8 cellular contexts compared by ENCODE assay signal in the genomic region with DNA sequence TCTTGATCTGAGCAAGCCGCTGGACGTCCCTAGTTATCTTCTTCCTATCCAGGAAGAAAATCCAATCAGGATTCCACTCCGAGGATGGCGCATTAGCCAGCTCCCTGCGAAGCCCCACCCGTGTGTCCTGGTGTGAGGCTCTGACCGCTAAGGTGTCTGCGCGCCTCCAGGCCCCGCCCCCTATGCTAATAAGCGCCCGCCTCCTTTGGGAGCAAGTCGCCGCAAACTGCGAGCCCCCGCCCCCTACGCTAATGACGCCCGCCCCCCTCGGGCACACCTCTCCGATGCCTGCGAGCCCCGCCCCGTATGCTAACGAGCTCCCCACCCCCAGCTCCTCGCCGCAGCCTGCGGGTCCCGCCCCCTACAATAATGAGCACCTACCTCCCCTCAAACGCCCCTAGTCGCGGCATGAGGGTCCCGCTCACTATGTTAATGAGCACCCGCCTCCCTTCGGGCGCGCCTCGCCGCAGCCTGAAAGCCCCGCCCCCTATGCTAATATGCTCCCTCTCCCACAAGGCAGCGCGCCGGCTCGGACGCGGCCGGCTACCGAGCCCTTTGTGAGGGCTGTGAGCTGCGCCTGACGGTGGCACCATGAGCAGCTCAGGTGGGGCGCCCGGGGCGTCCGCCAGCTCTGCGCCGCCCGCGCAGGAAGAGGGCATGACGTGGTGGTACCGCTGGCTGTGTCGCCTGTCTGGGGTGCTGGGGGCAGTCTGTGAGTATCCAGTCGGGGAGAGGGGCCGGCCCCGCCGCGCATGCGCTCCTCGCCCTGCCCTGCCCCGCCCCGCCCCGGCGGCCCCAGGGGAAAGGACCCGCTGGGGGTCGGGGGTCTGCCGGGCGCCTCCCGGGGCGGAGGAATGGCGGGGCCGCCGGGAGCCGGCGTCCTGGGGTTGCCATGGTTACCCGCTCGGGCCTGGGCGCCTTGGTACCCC. TPM values are rescaled to one million over a fixed set of nuclear protein-coding genes. Genes with fewer than 3 reads are reported as not detected.
A peak's percentile ranks its signal among the peaks of the same experiment; 100 is the strongest.
DNase-seq lines count a peak whose midpoint lies in the region; ATAC-seq and TF ChIP-seq lines count a peak whose summit lies in the region.

A gene (plus strand): TSS at position 503 of the 929 bp plus-strand sequence. CDS start 89 bp downstream, at position 592.

- CTCF ChIA-PET in activated CD8-positive, alpha-beta T cell treated with anti-CD3 and anti-CD28 coated beads, Interleukin-2, amount 10 ng/mL, durations not matched to agents 7 days and 5 days (lab: Charles Lee), result interaction anchor here (0.9 to 1.0 kb wide), 2 partner anchors 19 to 49 kb away, joined by 3 to 4 read pairs; a partner anchor contains a TSS

- H3K36me3 ChIP-seq in ectodermal cell (ENCODE audit: control insufficient read depth, insufficient read depth, low read length) (no peaks in the 10 kb centered on the region), lung (ENCODE audit: control insufficient read depth in 2 of 2, insufficient read depth in 2 of 2, low read length in 2 of 2) (peaks cover 0 to 2% of the 10 kb centered on the region in 2 donors)

- H3K9me3 ChIP-seq in ectodermal cell (ENCODE audit: control insufficient read depth, low read length) (no peaks in the 10 kb centered on the region), lung (ENCODE audit: control insufficient read depth in 2 of 2, insufficient read depth in 1 of 2, low read length in 1 of 2) (no peaks in the 10 kb centered on the region)

- peaks cover 12% of the 10 kb centered on the region for H3K27me3 Mint-ChIP-seq in activated CD8-positive, alpha-beta T cell treated with anti-CD3 and anti-CD28 coated beads, Interleukin-2, amount 10 ng/mL, durations not matched to agents 7 days and 5 days (ENCODE audit: low read depth)

- peaks cover 9% of the 10 kb centered on the region for H3K4me1 ChIP-seq in ectodermal cell (ENCODE audit: control insufficient read depth, insufficient read depth, low read length)
- no peaks in the 10 kb centered on the region for H3K4me1 ChIP-seq in lung (ENCODE audit: control insufficient read depth in 2 of 2, insufficient read depth in 2 of 2, low read length in 2 of 2)

- H3K27me3 ChIP-seq in HL-60 (ENCODE audit: insufficient read depth, poor library complexity, severe bottlenecking) (peaks cover 16% of the 10 kb centered on the region), ectodermal cell (ENCODE audit: control insufficient read depth, insufficient read depth, low read length, poor library complexity, severe bottlenecking) (no peaks in the 10 kb centered on the region), lung (ENCODE audit: control insufficient read depth, insufficient read depth) (no peaks in the 10 kb centered on the region)

- no peak for TF ChIP-seq CTCF in HL-60 (IDR thresholded peaks at IDR 0.05; ENCODE audit: insufficient read depth, low read length)
- TF ChIP-seq CTCF in lung (IDR thresholded peaks at IDR 0.05; ENCODE audit: control extremely low read depth, extremely low read depth), result no peak

- H3K36me3 Mint-ChIP-seq in activated CD8-positive, alpha-beta T cell treated with anti-CD3 and anti-CD28 coated beads, Interleukin-2, amount 10 ng/mL, durations not matched to agents 7 days and 5 days (ENCODE audit: low read depth), result no peaks in the 10 kb centered on the region

- 0% methylated on average over 86 of the region's 86 CpGs for WGBS in ectodermal cell, 2 experiments
- 1% methylated on average over 67 to 86 of the region's 86 CpGs for WGBS in lung, 2 donors

- POLR2A ChIA-PET in activated CD8-positive, alpha-beta T cell treated with anti-CD3 and anti-CD28 coated beads, Interleukin-2, amount 10 ng/mL, durations not matched to agents 7 days and 5 days (lab: Charles Lee), result interaction anchor here (0.6 to 1.4 kb wide), 4 partner anchors 15 to 83 kb away, joined by 3 to 5 read pairs (median 4); a partner anchor contains a TSS

- H3K9me3 Mint-ChIP-seq in activated CD8-positive, alpha-beta T cell treated with anti-CD3 and anti-CD28 coated beads, Interleukin-2, amount 10 ng/mL, durations not matched to agents 7 days and 5 days (ENCODE audit: insufficient read depth), result no peaks in the 10 kb centered on the region

- H3K27ac ChIP-seq in HL-60 (replicated peaks) (0 out of 2 replicates have a peak within 1 kb of the TSS, but pooled peaks have one; percentile 31), ectodermal cell (ENCODE audit: insufficient read depth, low read depth, low read length, poor library complexity, severe bottlenecking) (peak within 1 kb of the TSS; percentile 95), lung (ENCODE audit: low read depth in 1 of 2, low read length in 1 of 2) (peak within 1 kb of the TSS; percentile 91)

- H3K4me3 ChIP-seq in HL-60 (replicated peaks; ENCODE audit: insufficient read depth, low read length) (peak within 1 kb of the TSS; percentile 63), ectodermal cell (ENCODE audit: insufficient read depth, low read depth, low read length) (peak within 1 kb of the TSS; percentile 83), lung (peak within 1 kb of the TSS; percentile 60)

- peak within 1 kb of the TSS; percentile 83 for H3K27ac Mint-ChIP-seq in activated CD8-positive, alpha-beta T cell treated with anti-CD3 and anti-CD28 coated beads, Interleukin-2, amount 10 ng/mL, durations not matched to agents 7 days and 5 days

- ATAC-seq in GM19452 (IDR thresholded peaks at IDR 0.05; ENCODE audit: unreplicated experiment) (peak; percentile 72), lung (ENCODE audit: insufficient read depth, low FRiP score) (peak; percentile 87)
- peak; percentile 90 for ATAC-seq in activated CD8-positive, alpha-beta T cell treated with anti-CD3 and anti-CD28 coated beads, Interleukin-2, amount 10 ng/mL, durations not matched to agents 7 days and 5 days

- peak within 1 kb of the TSS; percentile 86 for H3K4me3 Mint-ChIP-seq in activated CD8-positive, alpha-beta T cell treated with anti-CD3 and anti-CD28 coated beads, Interleukin-2, amount 10 ng/mL, durations not matched to agents 7 days and 5 days

- peaks cover 14% of the 10 kb centered on the region for H3K4me1 Mint-ChIP-seq in activated CD8-positive, alpha-beta T cell treated with anti-CD3 and anti-CD28 coated beads, Interleukin-2, amount 10 ng/mL, durations not matched to agents 7 days and 5 days (ENCODE audit: low read depth)

- DNase-seq in CD1c-positive myeloid dendritic cell (ENCODE audit: extremely low spot score) (peak; percentile 94), HL-60 (ENCODE audit: low read depth in 1 of 2, low spot score in 1 of 2) (peak; percentile 76 to 80), NCI-H82 treated with DMSO at 0.1 percent for 48 hours (lab: John Stamatoyannopoulos, UW; ENCODE audit: unreplicated experiment) (peak; percentile 98), lung (ENCODE audit: low spot score) (peak; percentile 98)
- DNase-seq in activated CD8-positive, alpha-beta T cell treated with anti-CD3 and anti-CD28 coated beads, Interleukin-2, amount 10 ng/mL, durations not matched to agents 7 days and 5 days, result peak; percentile 94
- DNase-seq in stimulated activated CD4-positive, alpha-beta T cell treated with anti-CD3 and anti-CD28 coated beads, TNF-alpha, amount 100 ng/mL, for 1 hour (ENCODE audit: low read depth in 3 of 3, low spot score in 1 of 3), result peak; percentile 79 to 88 (median 81)

RNA-seq across cellular contexts. Expression of the gene that starts here (rescaled TPM):
- 1 to 10 TPM; 1.3 to 2.4 TPM for total RNA-seq in activated CD8-positive, alpha-beta T cell treated with anti-CD3 and anti-CD28 coated beads, Interleukin-2, amount 10 ng/mL, durations not matched to agents 7 days and 5 days
- polyA plus RNA-seq in ectodermal cell (2013, experiment 1 of 4), result 26.3 TPM
- 31.8 TPM for polyA plus RNA-seq in ectodermal cell (2013, experiment 2 of 4)
- polyA plus RNA-seq in ectodermal cell (2013, experiment 3 of 4), result 21.4 TPM
- polyA plus RNA-seq in ectodermal cell (2013, experiment 4 of 4), result 29.6 TPM
- total RNA-seq in lung, result 10 to 100 TPM; 23.7 to 40.5 TPM
- polyA plus RNA-seq in lung, result 10 to 100 TPM; 18.7 to 46.1 TPM

Comparison
In these comparisons a context has a peak if more than half of its experiments do, and no peak if none do; other contexts are left out.
1. Peak in every context shown above with its lines: DNase-seq, ATAC-seq, H3K4me3 ChIP-seq and H3K27ac ChIP-seq.
2. RNA of the gene that starts here (total RNA-seq): 23.7 to 40.5 TPM in lung; 1.3 to 2.4 TPM in activated CD8-positive, alpha-beta T cell treated with anti-CD3 and anti-CD28 coated beads, Interleukin-2, amount 10 ng/mL, durations not matched to agents 7 days and 5 days; every median in the first group is over 4 times any median in the second.
3. H3K27ac ChIP-seq: peak in every context shown above with its lines; median percentile 95 in ectodermal cell; 91 in lung; 31 in HL-60.